35 cellular contexts compared by ENCODE assay signal in the genomic region with DNA sequence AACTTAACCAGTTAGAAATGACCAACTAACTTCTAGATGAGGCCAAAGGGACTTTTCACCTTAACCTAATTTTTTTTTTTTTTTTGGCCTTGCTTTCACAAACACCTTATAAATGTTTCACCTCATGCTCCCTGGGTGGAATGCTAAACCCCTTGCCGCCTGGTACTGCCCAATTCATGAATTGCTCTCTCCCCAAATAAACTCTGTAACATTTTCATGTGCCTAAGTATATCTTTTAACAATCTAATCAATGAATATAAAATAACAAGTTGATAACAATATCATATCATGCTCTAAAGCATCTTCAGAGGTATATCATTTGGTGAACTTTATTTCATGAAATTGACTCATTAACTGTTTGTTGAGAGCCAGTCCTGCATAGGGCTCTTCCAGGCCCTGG.
"Had no signal": no experiment of that assay in that cellular context is flagged by ENCODE, and none has a peak within 500 bp of the region (broad histone marks: within the 10 kb centered on the region; RNA-seq: fewer than 3 reads in every experiment).

No MANE protein-coding gene starts in this region.

- H3K27ac Mint-ChIP-seq: activated naive CD4-positive, alpha-beta T cell treated with anti-CD3 and anti-CD28 coated beads for 36 hours; activated naive CD8-positive, alpha-beta T cell treated with anti-CD3 and anti-CD28 coated beads for 36 hours; dendritic cell treated with granulocyte-macrophage colony-stimulating factor and Interleukin-4, amounts not matched to agents 40 ng/mL and 50 ng/mL, for 4 days; naive thymus-derived CD4-positive, alpha-beta T cell; stimulated activated memory B cell treated with anti-CD40 and anti-IgM and Interleukin-4, amounts not matched to agents 10 μg/mL and 1 μg/mL and 100 μg/mL, for 72 hours; stimulated activated naive CD8-positive, alpha-beta T cell treated with anti-CD3 and anti-CD28 coated beads, Interleukin-15, amount 100 ng/mL, for 72 hours; T-helper 1 cell treated with Interleukin-12 subunit alpha and Interleukin-12 subunit beta and Interleukin-4 antibody, amounts not matched to agents 30 μg/mL and 1 μg/mL, for 36 hours had no signal

- H3K4me3 Mint-ChIP-seq: activated naive CD4-positive, alpha-beta T cell treated with anti-CD3 and anti-CD28 coated beads for 36 hours; activated naive CD8-positive, alpha-beta T cell treated with anti-CD3 and anti-CD28 coated beads for 36 hours; dendritic cell treated with granulocyte-macrophage colony-stimulating factor and Interleukin-4, amounts not matched to agents 40 ng/mL and 50 ng/mL, for 4 days; naive thymus-derived CD4-positive, alpha-beta T cell; neural crest cell; stimulated activated memory B cell treated with anti-CD40 and anti-IgM and Interleukin-4, amounts not matched to agents 10 μg/mL and 1 μg/mL and 100 μg/mL, for 72 hours; stimulated activated naive CD8-positive, alpha-beta T cell treated with anti-CD3 and anti-CD28 coated beads, Interleukin-15, amount 100 ng/mL, for 72 hours; T-helper 1 cell treated with Interleukin-12 subunit alpha and Interleukin-12 subunit beta and Interleukin-4 antibody, amounts not matched to agents 30 μg/mL and 1 μg/mL, for 36 hours had no signal

- H3K27ac ChIP-seq: epithelial cell of prostate, parathyroid adenoma, psoas muscle, VCaP had no signal

- H3K27me3 Mint-ChIP-seq: activated naive CD8-positive, alpha-beta T cell treated with anti-CD3 and anti-CD28 coated beads for 36 hours; stimulated activated naive CD8-positive, alpha-beta T cell treated with anti-CD3 and anti-CD28 coated beads, Interleukin-15, amount 100 ng/mL, for 72 hours had no signal

- H3K4me1 ChIP-seq: parathyroid adenoma, psoas muscle had no signal

- H3K9me3 ChIP-seq: esophagus squamous epithelium, psoas muscle, sigmoid colon, tibial nerve had no signal

- H3K79me2 ChIP-seq: parathyroid adenoma had no signal

- DNase-seq: activated CD4-positive, alpha-beta T cell treated with anti-CD3 and anti-CD28 coated beads for 48 hours; activated CD4-positive, alpha-beta T cell treated with anti-CD3 and anti-CD28 coated beads, Interleukin-2, amount 50 U/mL, for 48 hours; activated CD8-positive, alpha-beta memory T cell treated with anti-CD3 and anti-CD28 coated beads for 24 hours; activated effector memory CD4-positive, alpha-beta T cell treated with anti-CD3 and anti-CD28 coated beads, Interleukin-2, amount 50 U/mL, for 16 hours; activated naive CD4-positive, alpha-beta T cell treated with anti-CD3 and anti-CD28 coated beads for 36 hours; activated naive CD8-positive, alpha-beta T cell treated with anti-CD3 and anti-CD28 coated beads for 36 hours; amniotic stem cell; caudate nucleus; esophagus squamous epithelium; foreskin melanocyte; islet precursor cell; left cardiac atrium; mammary epithelial cell; midbrain; naive thymus-derived CD4-positive, alpha-beta T cell; nucleus accumbens; psoas muscle; sigmoid colon; stimulated activated CD4-positive, alpha-beta T cell treated with anti-CD3 and anti-CD28 coated beads, Interleukin-1b, Interleukin-23, amount 100 ng/mL, for 48 hours; stimulated activated CD4-positive, alpha-beta T cell treated with anti-CD3 and anti-CD28 coated beads, Interleukin-4, amount 100 ng/mL, for 4 hours; stimulated activated CD8-positive, alpha-beta memory T cell treated with anti-CD3 and anti-CD28 coated beads, Interleukin-4, amount 100 ng/mL, for 48 hours; stimulated activated naive CD8-positive, alpha-beta T cell treated with anti-CD3 and anti-CD28 coated beads, Interleukin-15, amount 100 ng/mL, for 72 hours; substantia nigra; T-helper 9 cell had no signal

- H3K4me1 Mint-ChIP-seq: activated naive CD8-positive, alpha-beta T cell treated with anti-CD3 and anti-CD28 coated beads for 36 hours; stimulated activated memory B cell treated with anti-CD40 and anti-IgM and Interleukin-4, amounts not matched to agents 10 μg/mL and 1 μg/mL and 100 μg/mL, for 72 hours had no signal

- H3K4me3 ChIP-seq: esophagus squamous epithelium, psoas muscle, sigmoid colon, smooth muscle cell, tibial nerve had no signal

- FAIRE-seq: TTC549, urothelium cell line had no signal

- H3K36me3 ChIP-seq: esophagus squamous epithelium had no signal

- H3K36me3 Mint-ChIP-seq: activated naive CD8-positive, alpha-beta T cell treated with anti-CD3 and anti-CD28 coated beads for 36 hours; stimulated activated memory B cell treated with anti-CD40 and anti-IgM and Interleukin-4, amounts not matched to agents 10 μg/mL and 1 μg/mL and 100 μg/mL, for 72 hours had no signal

- H3K9me3 Mint-ChIP-seq: activated naive CD4-positive, alpha-beta T cell treated with anti-CD3 and anti-CD28 coated beads for 36 hours; activated naive CD8-positive, alpha-beta T cell treated with anti-CD3 and anti-CD28 coated beads for 36 hours; dendritic cell treated with granulocyte-macrophage colony-stimulating factor and Interleukin-4, amounts not matched to agents 40 ng/mL and 50 ng/mL, for 4 days; naive thymus-derived CD4-positive, alpha-beta T cell; neural crest cell; stimulated activated memory B cell treated with anti-CD40 and anti-IgM and Interleukin-4, amounts not matched to agents 10 μg/mL and 1 μg/mL and 100 μg/mL, for 72 hours; stimulated activated naive CD8-positive, alpha-beta T cell treated with anti-CD3 and anti-CD28 coated beads, Interleukin-15, amount 100 ng/mL, for 72 hours; T-helper 1 cell treated with Interleukin-12 subunit alpha and Interleukin-12 subunit beta and Interleukin-4 antibody, amounts not matched to agents 30 μg/mL and 1 μg/mL, for 36 hours had no signal

- H3K27me3 ChIP-seq: esophagus squamous epithelium, sigmoid colon, tibial nerve had no signal

- H2AFZ ChIP-seq: parathyroid adenoma had no signal

- H3K9ac ChIP-seq: parathyroid adenoma had no signal
